Comparison of ENCODE assay signal across 9 cellular contexts in the genomic region with DNA sequence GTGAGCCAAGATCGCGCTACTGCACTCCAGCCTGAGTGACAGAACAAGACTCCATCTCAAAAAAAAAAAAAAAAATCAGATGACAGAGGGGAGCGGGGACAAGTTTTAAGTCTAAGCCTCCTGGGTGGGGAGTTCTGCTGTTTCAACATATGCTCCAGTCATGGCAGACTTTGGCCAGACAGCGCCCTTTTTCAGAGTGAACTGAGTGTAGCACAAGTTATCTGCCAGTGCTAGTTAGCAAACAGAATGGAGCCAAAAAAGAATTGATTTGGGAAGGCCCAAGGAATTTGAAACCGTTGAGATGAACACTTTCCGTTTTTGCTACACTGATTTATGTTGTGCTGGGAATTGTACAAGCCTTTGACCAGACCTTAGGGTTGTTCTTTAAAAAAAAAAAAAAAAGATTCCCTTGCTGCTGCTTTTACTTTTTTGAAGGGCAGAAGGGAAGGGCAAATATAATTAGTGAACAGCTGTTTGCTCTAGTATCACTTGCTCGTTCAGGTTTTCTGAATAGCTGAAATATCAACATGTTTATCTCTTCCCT. TPM values are rescaled to one million over a fixed set of nuclear protein-coding genes. Genes with fewer than 3 reads are reported as not detected.
DNase-seq lines count a peak whose midpoint lies in the region.
"Had no signal": no experiment of that assay in that cellular context is flagged by ENCODE, and none has a peak within 500 bp of the region (broad histone marks: within the 10 kb centered on the region; RNA-seq: fewer than 3 reads in every experiment).

No MANE protein-coding gene starts in this region.

- peak overlapping the region; percentile 88 for H3K27ac ChIP-seq in stomach smooth muscle (ENCODE audit: low read length)

- H3K27ac Mint-ChIP-seq in immature natural killer cell: peak overlapping the region; percentile 86 to 95 (median 91)
- H3K27ac Mint-ChIP-seq in T-helper 2 cell treated with Interferon-gamma antibody and Interleukin-4, amounts not matched to agents 5 μg/mL and 100 μg/mL, for 36 hours: no peak overlapping the region

- peak; percentile 34 for DNase-seq in M059J (ENCODE audit: low read depth)
- DNase-seq in adipocyte (ENCODE audit: low read depth): peak; percentile 81
- no peak for DNase-seq in immature natural killer cell
- no peak for DNase-seq in cerebellum (ENCODE audit: low spot score)
- no peak for DNase-seq in iPS-NIHi7 (ENCODE audit: extremely low spot score)
- DNase-seq in T-helper 2 cell treated with Interferon-gamma antibody and Interleukin-4, amounts not matched to agents 5 μg/mL and 100 μg/mL, for 36 hours (ENCODE audit: low spot score): no peak
- no peak for DNase-seq in HPDE6-E6E7 (ENCODE audit: extremely low spot score)
- DNase-seq: nucleus accumbens had no signal

- H3K9ac ChIP-seq in adipocyte (ENCODE audit: low read length) (peak overlapping the region; percentile 83), stomach smooth muscle (ENCODE audit: low read length in 2 of 2) (peak overlapping the region; percentile 1 to 19)

- H3K4me1 ChIP-seq in adipocyte (ENCODE audit: control insufficient read depth, insufficient read depth, low read length): peaks cover 84% of the 10 kb centered on the region
- H3K4me1 ChIP-seq in stomach smooth muscle (ENCODE audit: control insufficient read depth, insufficient read depth, low read length): peaks cover 80% of the 10 kb centered on the region

- peaks cover 4 to 8% (median 6%) of the 10 kb centered on the region in 3 donors for H3K27me3 Mint-ChIP-seq in immature natural killer cell (ENCODE audit: low read depth in 3 of 3)
- no peaks in the 10 kb centered on the region for H3K27me3 Mint-ChIP-seq in T-helper 2 cell treated with Interferon-gamma antibody and Interleukin-4, amounts not matched to agents 5 μg/mL and 100 μg/mL, for 36 hours (ENCODE audit: low read depth)

- no peaks in the 10 kb centered on the region for H3K9me3 Mint-ChIP-seq in immature natural killer cell
- H3K9me3 Mint-ChIP-seq in T-helper 2 cell treated with Interferon-gamma antibody and Interleukin-4, amounts not matched to agents 5 μg/mL and 100 μg/mL, for 36 hours: no peaks in the 10 kb centered on the region

- H3K36me3 ChIP-seq in adipocyte (ENCODE audit: control insufficient read depth, insufficient read depth, low read length, severe bottlenecking) (peaks cover 5% of the 10 kb centered on the region), stomach smooth muscle (ENCODE audit: control insufficient read depth in 2 of 2, insufficient read depth in 2 of 2, low read length in 2 of 2) (peaks cover 2 to 7% of the 10 kb centered on the region in 2 donors)

- H3K9me3 ChIP-seq in adipocyte (ENCODE audit: control insufficient read depth, low read length): no peaks in the 10 kb centered on the region
- H3K9me3 ChIP-seq in stomach smooth muscle (ENCODE audit: control insufficient read depth in 2 of 2, low read length in 2 of 2): no peaks in the 10 kb centered on the region

- peaks cover 98 to 100% of the 10 kb centered on the region in 2 donors for H3K4me1 Mint-ChIP-seq in immature natural killer cell
- H3K4me1 Mint-ChIP-seq in T-helper 2 cell treated with Interferon-gamma antibody and Interleukin-4, amounts not matched to agents 5 μg/mL and 100 μg/mL, for 36 hours (ENCODE audit: low read depth): peaks cover 73% of the 10 kb centered on the region

- H3K36me3 Mint-ChIP-seq in immature natural killer cell: peaks cover 0 to 2% (median 0%) of the 10 kb centered on the region in 3 donors
- peaks cover 53% of the 10 kb centered on the region for H3K36me3 Mint-ChIP-seq in T-helper 2 cell treated with Interferon-gamma antibody and Interleukin-4, amounts not matched to agents 5 μg/mL and 100 μg/mL, for 36 hours (ENCODE audit: low read depth)

- peak overlapping the region in 3 of 5 donors; percentile 22 to 33 (median 27) for H3K4me3 Mint-ChIP-seq in immature natural killer cell
- H3K4me3 Mint-ChIP-seq in T-helper 2 cell treated with Interferon-gamma antibody and Interleukin-4, amounts not matched to agents 5 μg/mL and 100 μg/mL, for 36 hours: no peak overlapping the region

- H3K4me3 ChIP-seq in adipocyte (ENCODE audit: low read length) (peak overlapping the region; percentile 72), stomach smooth muscle (ENCODE audit: low read length in 2 of 2) (peak overlapping the region in 1 of 2 donors; percentile 9)

- H3K27me3 ChIP-seq in adipocyte (replicated peaks; ENCODE audit: control insufficient read depth, insufficient read depth, low read length) (no peaks in the 10 kb centered on the region), stomach smooth muscle (ENCODE audit: control insufficient read depth in 1 of 2, insufficient read depth in 2 of 2, low read length in 2 of 2) (no peaks in the 10 kb centered on the region)

RNA-seq across cellular contexts. Expression of a gene that starts 5.7 kb away (rescaled TPM):
- total RNA-seq in M059J (2014; rRNA removed; shearing (Covaris generic)): 271 and 536 TPM in 2 replicates
- 10 to 100 TPM in 2 of 3 donors, 1 to 10 TPM in 1; 8.5 to 68.3 (median 17.4) TPM for polyA plus RNA-seq in immature natural killer cell
- 71.8 TPM for total RNA-seq in cerebellum

RNA-seq across cellular contexts. Expression of a gene that starts 34.1 kb away (rescaled TPM):
- total RNA-seq in M059J (2014; rRNA removed; shearing (Covaris generic)): 615 and 648 TPM in 2 replicates
- 100 to 1,000 TPM; 338 to 456 (median 383) TPM for polyA plus RNA-seq in immature natural killer cell
- 98.1 TPM for total RNA-seq in cerebellum

RNA-seq across cellular contexts. Expression of a gene that starts 35.3 kb away (rescaled TPM):
- total RNA-seq in M059J (2014; rRNA removed; shearing (Covaris generic)): 0.22 TPM in 1 of 2 replicates, not detected in the other
- polyA plus RNA-seq in immature natural killer cell: 10 to 100 TPM; 52.1 to 98.1 (median 67.0) TPM
- 0.27 TPM for total RNA-seq in cerebellum

Comparison
In these comparisons a context has a peak if more than half of its experiments do, and no peak if none do; other contexts are left out.
1. DNase-seq: peak in M059J (single experiment) and adipocyte (single experiment); none in immature natural killer cell (0 of 3), cerebellum (single experiment), iPS-NIHi7 (single experiment), T-helper 2 cell treated with Interferon-gamma antibody and Interleukin-4, amounts not matched to agents 5 μg/mL and 100 μg/mL, for 36 hours (single experiment) and HPDE6-E6E7 (single experiment).